12 cellular contexts compared by ENCODE assay signal in genomic region chr5:68565427-68565826, GRCh38.
DNase-seq lines count a peak whose midpoint lies in the region; ATAC-seq and TF ChIP-seq lines count a peak whose summit lies in the region.
"Had no signal": no experiment of that assay in that cellular context is flagged by ENCODE, and none has a peak within 500 bp of the region (broad histone marks: within the 10 kb centered on the region; RNA-seq: fewer than 3 reads in every experiment).

No MANE protein-coding gene starts in this region.

- in situ Hi-C loops in KBM-7 (cut with MboI; ENCODE audit: low pct_unique_long_range_greater_than_20kb, low sequenced_read_pairs) (no loop called here), GM13976 (cut with MboI; ENCODE audit: low sequenced_read_pairs, unreplicated experiment) (no loop called here)

- intact Hi-C loops in mucosa of descending colon (cut with DNase I, micrococcal nuclease): no loop called here

- peaks cover 2% of the 10 kb centered on the region for H3K9me3 ChIP-seq in mucosa of descending colon
- H3K9me3 ChIP-seq: body of pancreas, prostate gland had no signal

- no peaks in the 10 kb centered on the region for H3K4me1 ChIP-seq in mucosa of descending colon (ENCODE audit: low read depth)
- H3K4me1 ChIP-seq: prostate gland had no signal

- TF ChIP-seq CTCF in GM13976 (IDR thresholded peaks at IDR 0.05; ENCODE audit: borderline replicate concordance, control extremely low read depth, extremely low read depth, insufficient read depth, missing control alignments) (no peak), mucosa of descending colon (IDR thresholded peaks at IDR 0.05) (no peak)

- DNase-seq in KBM-7 (peak; percentile 21), glomerular visceral epithelial cell (ENCODE audit: extremely low spot score) (peak; percentile 48), GM13976 (ENCODE audit: low spot score) (no peak), NCI-H524 treated with DMSO at 0.1 percent for 48 hours (lab: John Stamatoyannopoulos, UW) (no peak), mucosa of descending colon (no peak)
- DNase-seq in stimulated activated naive CD4-positive, alpha-beta T cell (lab: John Stamatoyannopoulos, UW): no peak
- DNase-seq: body of pancreas, NCI-H1417 treated with DMSO at 0.1 percent for 48 hours had no signal

- ATAC-seq in GM18867 (IDR thresholded peaks at IDR 0.05; ENCODE audit: unreplicated experiment) (peak; percentile 58), HG02588 (IDR thresholded peaks at IDR 0.05; ENCODE audit: unreplicated experiment) (peak; percentile 60), mucosa of descending colon (no peak)
- ATAC-seq: body of pancreas, left lobe of liver had no signal

- no peak overlapping the region for H3K4me3 ChIP-seq in mucosa of descending colon
- H3K4me3 ChIP-seq: body of pancreas, prostate gland had no signal

- no peaks in the 10 kb centered on the region for H3K36me3 ChIP-seq in mucosa of descending colon (ENCODE audit: low read depth)
- H3K36me3 ChIP-seq: prostate gland had no signal

Comparison
In these comparisons a context has a peak if more than half of its experiments do, and no peak if none do; other contexts are left out.
1. DNase-seq: peak in KBM-7 (single experiment) and glomerular visceral epithelial cell (single experiment); none in GM13976 (single experiment), stimulated activated naive CD4-positive, alpha-beta T cell (0 of 6), NCI-H524 treated with DMSO at 0.1 percent for 48 hours (single experiment) and mucosa of descending colon (0 of 3).